ENCODE assay signal across 8 cellular contexts in the genomic region with DNA sequence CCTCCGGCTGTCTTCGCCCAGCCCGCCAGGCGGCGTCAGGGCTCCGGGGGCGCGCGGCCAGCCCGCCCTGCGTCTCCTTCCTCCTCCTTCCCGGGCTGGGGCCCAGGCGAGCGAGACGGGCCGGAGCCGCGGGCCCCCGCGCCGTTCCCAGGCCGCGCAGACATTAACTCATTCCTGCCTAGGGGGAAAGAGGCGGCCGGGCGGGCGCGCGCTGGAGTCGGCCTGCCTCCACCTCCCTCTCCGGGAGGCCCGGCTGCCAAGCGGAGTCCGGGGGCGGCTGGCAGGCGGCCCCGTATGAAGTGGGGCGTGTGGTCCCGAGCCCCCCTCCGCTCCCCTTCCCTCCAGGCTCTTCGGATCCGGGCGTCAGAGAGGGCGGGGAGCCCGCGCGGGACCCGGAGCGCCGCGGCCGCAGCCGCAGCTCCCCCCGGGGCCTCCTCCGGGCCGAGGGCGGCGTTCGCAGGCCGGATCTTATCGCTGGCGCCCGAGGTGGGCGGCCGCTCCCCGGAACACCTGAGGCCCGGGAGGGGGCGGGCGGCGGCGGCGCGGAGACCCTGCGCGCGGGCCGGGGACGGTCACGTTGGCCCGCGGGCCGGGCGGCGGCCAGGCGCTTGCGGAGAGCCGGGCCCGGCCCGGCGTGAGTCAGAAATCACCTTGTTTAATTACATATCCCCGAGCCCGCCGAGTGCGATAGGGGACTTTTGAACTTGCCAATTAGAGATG. TPM values are rescaled to one million over a fixed set of nuclear protein-coding genes. Genes with fewer than 3 reads are reported as not detected.
DNase-seq lines count a peak whose midpoint lies in the region; ATAC-seq and TF ChIP-seq lines count a peak whose summit lies in the region.

No MANE protein-coding gene starts in this region.

- ATAC-seq in GM18505 (IDR thresholded peaks at IDR 0.05; ENCODE audit: unreplicated experiment) (peak; percentile 86), HG02938 (IDR thresholded peaks at IDR 0.05; ENCODE audit: unreplicated experiment) (peak; percentile 76)

- peak overlapping the region; percentile 84 to 91 (median 89) for H3K4me3 Mint-ChIP-seq in immature natural killer cell

- no peaks in the 10 kb centered on the region for H3K9me3 Mint-ChIP-seq in immature natural killer cell

- peak overlapping the region; percentile 77 to 95 (median 93) for H3K27ac Mint-ChIP-seq in immature natural killer cell

- H3K27me3 Mint-ChIP-seq in immature natural killer cell (ENCODE audit: low read depth in 3 of 3), result peaks cover 0 to 5% (median 2%) of the 10 kb centered on the region in 3 donors

- H3K36me3 Mint-ChIP-seq in immature natural killer cell, result no peaks in the 10 kb centered on the region

- H3K36me3 ChIP-seq in spleen, result no peaks in the 10 kb centered on the region

- peak; percentile 90 for TF ChIP-seq CTCF in 22Rv1 (IDR thresholded peaks at IDR 0.05)
- TF ChIP-seq CTCF in VCaP (conservative IDR thresholded peaks at IDR 0.05), result peak; percentile 89
- TF ChIP-seq CTCF in spleen (IDR thresholded peaks at IDR 0.05 in 8 of 11, conservative IDR thresholded peaks at IDR 0.05 in 3 of 11), result peak in 8 of 11 experiments; percentile 75 to 91 (median 88)

- TF ChIP-seq POLR2A in GM18505 (IDR thresholded peaks at IDR 0.05; ENCODE audit: borderline replicate concordance, extremely low read depth, insufficient read depth, insufficient read length) (peak; percentile 65), spleen (IDR thresholded peaks at IDR 0.05) (peak in 1 of 3 donors; percentile 41)

- H3K27me3 ChIP-seq in spleen (replicated peaks in 1 of 7), result peaks cover 0 to 75% (median 14%) of the 10 kb centered on the region in 7 donors

- H3K4me1 Mint-ChIP-seq in immature natural killer cell, result peaks cover 20 to 27% of the 10 kb centered on the region in 2 donors

- H3K4me1 ChIP-seq in spleen, result peaks cover 9 to 27% (median 19%) of the 10 kb centered on the region in 6 donors

- 0 to 2% (median 0%) methylated on average over 15 to 94 of the region's 94 CpGs for WGBS in spleen, 5 donors

- peak overlapping the region; percentile 41 to 94 (median 68) for H3K4me3 ChIP-seq in spleen

- no peaks in the 10 kb centered on the region for H3K9me3 ChIP-seq in spleen

- DNase-seq in NCI-H1694 treated with DMSO at 0.1 percent for 48 hours (lab: John Stamatoyannopoulos, UW), result peak; percentile 62
- DNase-seq in T47D (ENCODE audit: low read depth in 1 of 2, low spot score in 1 of 2), result peak; percentile 94 to 95
- DNase-seq in immature natural killer cell, result peak; percentile 82 to 86 (median 85)
- peak; percentile 96 for DNase-seq in spleen

- in situ Hi-C loops in T47D (cut with HindIII; ENCODE audit: low pct_unique_long_range_greater_than_20kb, low sequenced_read_pairs), result no loop called here

- intact Hi-C loops in spleen (cut with DNase I; ENCODE audit: low total_unique reads), result no loop called here

- H3K27ac ChIP-seq in 22Rv1 (peak overlapping the region; percentile 89), VCaP (peak overlapping the region; percentile 95), spleen (peak overlapping the region; percentile 59 to 96 (median 94))

RNA-seq across cellular contexts. Expression of a gene that starts 43.1 kb away (rescaled TPM):
- polyA plus RNA-seq in immature natural killer cell (under 1 TPM in 1 of 3 donors, not detected in 2; 0.09 TPM), spleen (1 to 10 TPM in 1 of 3 donors, under 1 TPM in 2; 0.23 to 1.2 (median 0.30) TPM)
- under 1 TPM in 5 of 7 donors, not detected in 2; 0.14 to 0.63 (median 0.43) TPM for total RNA-seq in spleen

RNA-seq across cellular contexts. Expression of a gene that starts 45.0 kb away (rescaled TPM):
- 1 to 10 TPM in 2 of 3 donors, under 1 TPM in 1; 0.99 to 3.3 (median 2.2) TPM for polyA plus RNA-seq in immature natural killer cell
- 10 to 100 TPM in 5 of 7 donors, 1 to 10 TPM in 2; 8.3 to 17.9 (median 12.4) TPM for total RNA-seq in spleen
- 1 to 10 TPM; 1.3 to 2.6 (median 1.8) TPM for polyA plus RNA-seq in spleen

RNA-seq across cellular contexts. Expression of a gene that starts 57.0 kb away (rescaled TPM):
- polyA plus RNA-seq in immature natural killer cell (not detected), spleen (not detected)
- total RNA-seq in spleen, result not detected

Comparison
In these comparisons a context has a peak if more than half of its experiments do, and no peak if none do; other contexts are left out.
1. Peak in every context shown above with its lines: DNase-seq, ATAC-seq, H3K4me3 ChIP-seq and H3K27ac ChIP-seq.